In genomic region chr19:52948025-52948770, GRCh38 we compare ENCODE assay signal across 24 cellular contexts.
"Had no signal": no experiment of that assay in that cellular context is flagged by ENCODE, and none has a peak within 500 bp of the region (broad histone marks: within the 10 kb centered on the region; RNA-seq: fewer than 3 reads in every experiment).

No MANE protein-coding gene starts in this region.

- H3K27ac Mint-ChIP-seq: mesothelial cell of epicardium; naive B cell; natural killer cell treated with Interleukin-12 subunit alpha and Interleukin-12 subunit beta and Interleukin-15 and Interleukin-18, amount 100 ng/mL, for 72 hours; stimulated activated effector memory CD8-positive, alpha-beta T cell treated with anti-CD3 and anti-CD28 coated beads, Interleukin-12 subunit alpha, Interleukin-12 subunit beta, amount 100 ng/mL, for 72 hours had no signal

- DNase-seq: dermis blood vessel endothelial cell; effector memory CD4-positive, alpha-beta T cell; erythroblast; esophagus squamous epithelium; kidney; mesenchymal stem cell; mucosa of descending colon; naive B cell; pancreas; stimulated activated CD4-positive, alpha-beta T cell treated with anti-CD3 and anti-CD28 coated beads, Interleukin-12 subunit alpha, Interleukin-12 subunit beta, amount 100 ng/mL, for 4 hours; stimulated activated CD4-positive, alpha-beta T cell treated with anti-CD3 and anti-CD28 coated beads, Interleukin-1b, Interleukin-23, amount 100 ng/mL, for 48 hours; stimulated activated CD4-positive, alpha-beta T cell treated with anti-CD3 and anti-CD28 coated beads, Interleukin-4, amount 100 ng/mL, for 1 hour; stimulated activated naive CD4-positive, alpha-beta T cell treated with Interleukin-2 at 50 U/mL for 16 hours; substantia nigra; testis; tibial artery had no signal

- H2AFZ ChIP-seq: hepatocyte had no signal

- H3K4me2 ChIP-seq: hepatocyte, smooth muscle cell had no signal

- H3K4me1 Mint-ChIP-seq: stimulated activated effector memory CD8-positive, alpha-beta T cell treated with anti-CD3 and anti-CD28 coated beads, Interleukin-12 subunit alpha, Interleukin-12 subunit beta, amount 100 ng/mL, for 72 hours had no signal

- H3K4me1 ChIP-seq: testis had no signal

- H3K4me3 Mint-ChIP-seq: mesothelial cell of epicardium; naive B cell; natural killer cell treated with Interleukin-12 subunit alpha and Interleukin-12 subunit beta and Interleukin-15 and Interleukin-18, amount 100 ng/mL, for 72 hours; stimulated activated effector memory CD8-positive, alpha-beta T cell treated with anti-CD3 and anti-CD28 coated beads, Interleukin-12 subunit alpha, Interleukin-12 subunit beta, amount 100 ng/mL, for 72 hours had no signal

- H3K4me3 ChIP-seq: coronary artery, esophagus squamous epithelium, hepatocyte, mucosa of descending colon, pancreas, smooth muscle cell, testis, tibial artery had no signal

- H3K27me3 Mint-ChIP-seq: naive B cell; natural killer cell treated with Interleukin-12 subunit alpha and Interleukin-12 subunit beta and Interleukin-15 and Interleukin-18, amount 100 ng/mL, for 72 hours; type B pancreatic cell had no signal

- H3K27me3 ChIP-seq: esophagus squamous epithelium, hepatocyte, pancreas, testis, tibial artery had no signal

- H3K79me2 ChIP-seq: hepatocyte had no signal

- H3K9me3 ChIP-seq: testis had no signal

- H3K27ac ChIP-seq: coronary artery, esophagus squamous epithelium, hepatocyte, neutrophil, pancreas, testis, tibial artery had no signal
